1 cellular context compared by ENCODE assay signal in the genomic region with DNA sequence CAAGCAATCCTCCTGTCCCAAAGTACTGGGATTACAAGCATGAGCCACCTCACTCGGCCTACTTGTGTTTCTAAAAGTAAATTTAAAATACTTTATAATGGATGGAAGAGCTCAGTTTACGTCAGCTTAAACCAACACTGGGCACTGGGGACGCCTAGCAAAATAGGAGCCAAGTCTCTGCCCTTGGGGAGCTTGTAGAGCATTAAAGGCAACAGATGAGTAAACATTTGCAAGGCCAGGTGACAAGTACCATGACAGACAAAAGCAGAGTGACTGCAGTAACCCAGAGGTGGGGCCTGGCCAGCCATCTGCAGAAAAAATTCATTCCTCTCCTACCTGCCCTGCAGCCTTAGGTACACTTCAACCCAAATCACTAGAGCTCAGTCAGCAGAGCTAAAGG.
TF ChIP-seq lines count a peak whose summit lies in the region.

No MANE protein-coding gene starts in this region.

TF ChIP-seq in HepG2, 621 proteins besides CTCF, POLR2A, EP300 and RAD21:
- TF ChIP-seq PAXIP1 (CRISPR knock-in tag; conservative IDR thresholded peaks at IDR 0.05) (no peak), FLYWCH1 (CRISPR knock-in tag; IDR thresholded peaks at IDR 0.05) (no peak), TGIF2 (CRISPR knock-in tag; IDR thresholded peaks at IDR 0.05) (no peak), SOX6 (IDR thresholded peaks at IDR 0.05) (no peak), SOX6 (CRISPR knock-in tag; IDR thresholded peaks at IDR 0.05) (0 out of 2 replicates have a peak, but pooled peaks have one; percentile 17), ZNF382 (CRISPR knock-in tag; IDR thresholded peaks at IDR 0.05; ENCODE audit: borderline replicate concordance) (no peak)
